8 cellular contexts compared by ENCODE assay signal in the genomic region with DNA sequence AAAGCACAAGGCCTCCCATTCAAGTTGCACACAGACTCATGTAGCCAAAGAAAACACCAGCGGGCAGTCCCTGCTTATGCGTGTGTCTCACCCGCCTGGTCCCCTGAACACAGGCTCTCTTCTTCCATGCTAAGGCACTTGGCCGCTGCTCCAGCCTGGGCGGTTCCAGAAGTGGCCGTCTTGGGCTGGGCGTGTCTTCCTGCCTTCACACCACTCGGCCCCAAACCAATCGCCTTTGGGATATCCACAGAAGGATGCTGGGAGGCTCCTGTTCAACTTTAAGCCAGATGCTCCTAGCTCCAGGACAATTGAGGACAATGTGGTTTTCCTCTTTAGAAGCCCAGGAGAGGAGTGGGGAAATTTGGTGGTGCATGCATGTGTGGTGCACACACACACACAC. TPM values are rescaled to one million over a fixed set of nuclear protein-coding genes. Genes with fewer than 3 reads are reported as not detected.
A peak's percentile ranks its signal among the peaks of the same experiment; 100 is the strongest.
DNase-seq lines count a peak whose midpoint lies in the region; ATAC-seq and TF ChIP-seq lines count a peak whose summit lies in the region.

No MANE protein-coding gene starts in this region.

- no peaks in the 10 kb centered on the region for H4K20me1 ChIP-seq in Loucy (ENCODE audit: insufficient read depth, low read length, poor library complexity, severe bottlenecking)

- no peaks in the 10 kb centered on the region for H3F3A ChIP-seq in Loucy (ENCODE audit: low read depth)

- TF ChIP-seq CTCF in C4-2B (conservative IDR thresholded peaks at IDR 0.05) (no peak), Loucy (conservative IDR thresholded peaks at IDR 0.05; ENCODE audit: low read length) (no peak), choroid plexus epithelial cell (conservative IDR thresholded peaks at IDR 0.05; ENCODE audit: low read depth, low read length) (no peak), mucosa of descending colon (IDR thresholded peaks at IDR 0.05) (no peak)

- H3K9ac ChIP-seq in Loucy (ENCODE audit: low read depth, low read length, poor library complexity, severe bottlenecking): no peak overlapping the region

- no peak overlapping the region for H3K4me3 ChIP-seq in Loucy (ENCODE audit: low read length, poor library complexity, severe bottlenecking)
- H3K4me3 ChIP-seq in choroid plexus epithelial cell (ENCODE audit: low read depth, low read length): peak overlapping the region; percentile 2
- no peak overlapping the region for H3K4me3 ChIP-seq in mucosa of descending colon

- ATAC-seq in mucosa of descending colon: peak; percentile 7
- ATAC-seq in GM18867 (IDR thresholded peaks at IDR 0.05; ENCODE audit: unreplicated experiment): no peak

- no peaks in the 10 kb centered on the region for H3K36me3 ChIP-seq in Loucy (ENCODE audit: insufficient read depth, low read length)
- H3K36me3 ChIP-seq in mucosa of descending colon (ENCODE audit: low read depth): no peaks in the 10 kb centered on the region

- H3K27ac ChIP-seq in C4-2B: peak overlapping the region; percentile 97

- no peak overlapping the region for H2AFZ ChIP-seq in Loucy (ENCODE audit: low read length)

- H3K27me3 ChIP-seq in Loucy (ENCODE audit: insufficient read depth, low read length, poor library complexity, severe bottlenecking): no peaks in the 10 kb centered on the region

- DNase-seq in choroid plexus epithelial cell (ENCODE audit: low read depth): peak; percentile 81
- peak in 2 of 3 donors; percentile 48 to 60 for DNase-seq in mucosa of descending colon
- DNase-seq in activated CD4-positive, alpha-beta T cell treated with anti-CD3 and anti-CD28 coated beads, Interleukin-2, amount 50 U/mL, for 1 hour: no peak
- no peak for DNase-seq in activated CD4-positive, alpha-beta T cell treated with anti-CD3 and anti-CD28 coated beads, Interleukin-2, amount 10 ng/mL, durations not matched to agents 7 days and 5 days
- DNase-seq in RKO (ENCODE audit: low spot score): no peak

- H3K9me2 ChIP-seq in Loucy (replicated peaks; ENCODE audit: low read depth, low read length): no peaks in the 10 kb centered on the region

- H3K9me3 Mint-ChIP-seq in activated CD4-positive, alpha-beta T cell treated with anti-CD3 and anti-CD28 coated beads, Interleukin-2, amount 10 ng/mL, durations not matched to agents 7 days and 5 days: no peaks in the 10 kb centered on the region

- intact Hi-C loops in mucosa of descending colon (cut with DNase I, micrococcal nuclease): no loop called here

- H3K4me3 Mint-ChIP-seq in activated CD4-positive, alpha-beta T cell treated with anti-CD3 and anti-CD28 coated beads, Interleukin-2, amount 10 ng/mL, durations not matched to agents 7 days and 5 days: no peak overlapping the region

- no peaks in the 10 kb centered on the region for H3K27me3 Mint-ChIP-seq in activated CD4-positive, alpha-beta T cell treated with anti-CD3 and anti-CD28 coated beads, Interleukin-2, amount 10 ng/mL, durations not matched to agents 7 days and 5 days

- H3K36me3 Mint-ChIP-seq in activated CD4-positive, alpha-beta T cell treated with anti-CD3 and anti-CD28 coated beads, Interleukin-2, amount 10 ng/mL, durations not matched to agents 7 days and 5 days (ENCODE audit: low read depth): no peaks in the 10 kb centered on the region

- CTCF ChIA-PET in activated CD4-positive, alpha-beta T cell treated with anti-CD3 and anti-CD28 coated beads, Interleukin-2, amount 10 ng/mL, durations not matched to agents 7 days and 5 days (lab: Charles Lee): interaction anchor here (1.2 kb wide), 1 partner anchor 45 kb away, joined by 3 read pairs; no protein-coding TSS in a partner anchor

- H3K4me2 ChIP-seq in Loucy (ENCODE audit: low read depth, low read length, poor library complexity, severe bottlenecking): peak overlapping the region; percentile 89

- no peak overlapping the region for H3K27ac Mint-ChIP-seq in activated CD4-positive, alpha-beta T cell treated with anti-CD3 and anti-CD28 coated beads, Interleukin-2, amount 10 ng/mL, durations not matched to agents 7 days and 5 days

- POLR2A ChIA-PET in activated CD4-positive, alpha-beta T cell treated with anti-CD3 and anti-CD28 coated beads, Interleukin-2, amount 10 ng/mL, durations not matched to agents 7 days and 5 days (lab: Charles Lee): no interaction called here

- peaks cover 29% of the 10 kb centered on the region for H3K4me1 ChIP-seq in Loucy (ENCODE audit: insufficient read depth, low read length, poor library complexity, severe bottlenecking)
- H3K4me1 ChIP-seq in mucosa of descending colon (ENCODE audit: low read depth): peaks cover 7% of the 10 kb centered on the region

- H3K9me3 ChIP-seq in Loucy (ENCODE audit: insufficient read depth, low read depth, low read length) (no peaks in the 10 kb centered on the region), mucosa of descending colon (no peaks in the 10 kb centered on the region)

- H3K79me2 ChIP-seq in Loucy (ENCODE audit: insufficient read depth, low read length): peaks cover 9% of the 10 kb centered on the region; the same call in 1 of the 2 replicates

- peaks cover 20% of the 10 kb centered on the region for H3K4me1 Mint-ChIP-seq in activated CD4-positive, alpha-beta T cell treated with anti-CD3 and anti-CD28 coated beads, Interleukin-2, amount 10 ng/mL, durations not matched to agents 7 days and 5 days

RNA-seq across cellular contexts. Expression of a gene that starts 2.2 kb away (rescaled TPM):
- total RNA-seq in mucosa of descending colon: 10 to 100 TPM; 23.0 to 55.1 (median 31.2) TPM
- total RNA-seq in activated CD4-positive, alpha-beta T cell treated with anti-CD3 and anti-CD28 coated beads, Interleukin-2, amount 10 ng/mL, durations not matched to agents 7 days and 5 days: 1 to 10 TPM; 5.3 to 6.2 TPM

RNA-seq across cellular contexts. Expression of a gene that starts 53.0 kb away (rescaled TPM):
- 1,000 to 10,000 TPM; 1,242 to 1,563 (median 1,498) TPM for total RNA-seq in mucosa of descending colon
- 100 to 1,000 TPM; 749 to 755 TPM for total RNA-seq in activated CD4-positive, alpha-beta T cell treated with anti-CD3 and anti-CD28 coated beads, Interleukin-2, amount 10 ng/mL, durations not matched to agents 7 days and 5 days

Comparison
In these comparisons a context has a peak if more than half of its experiments do, and no peak if none do; other contexts are left out.
1. DNase-seq: peak in choroid plexus epithelial cell (single experiment) and mucosa of descending colon (2 of 3); none in activated CD4-positive, alpha-beta T cell treated with anti-CD3 and anti-CD28 coated beads, Interleukin-2, amount 50 U/mL, for 1 hour (single experiment), activated CD4-positive, alpha-beta T cell treated with anti-CD3 and anti-CD28 coated beads, Interleukin-2, amount 10 ng/mL, durations not matched to agents 7 days and 5 days (single experiment) and RKO (single experiment).